Comparison of ENCODE assay signal across 19 cellular contexts in the genomic region with DNA sequence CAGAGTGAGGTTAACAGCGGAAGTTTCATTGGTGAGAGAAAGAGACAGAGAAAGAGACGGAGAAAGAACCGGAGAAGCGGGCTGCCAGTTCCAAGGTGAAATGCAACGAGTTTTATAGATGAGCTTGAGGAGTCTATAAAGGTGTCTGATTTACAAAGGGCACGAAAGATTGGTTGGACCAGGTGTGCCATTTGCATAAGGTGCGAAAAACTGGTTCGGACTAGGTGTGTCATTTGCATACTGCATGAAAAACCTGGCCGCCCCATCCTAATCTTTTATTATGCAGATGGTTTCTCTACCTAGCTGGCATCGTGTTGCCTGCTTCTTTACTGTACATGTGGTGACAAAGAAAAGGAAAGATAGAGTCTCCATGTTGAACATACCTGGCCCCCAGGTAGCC.
DNase-seq lines count a peak whose midpoint lies in the region; ATAC-seq and TF ChIP-seq lines count a peak whose summit lies in the region.
"Had no signal": no experiment of that assay in that cellular context is flagged by ENCODE, and none has a peak within 500 bp of the region (broad histone marks: within the 10 kb centered on the region; RNA-seq: fewer than 3 reads in every experiment).

No MANE protein-coding gene starts in this region.

- POLR2A ChIA-PET in WTC11 (lab: Charles Lee) = interaction anchor here (0.6 kb wide), 1 partner anchor 777 kb away, joined by 4 read pairs; no protein-coding TSS in a partner anchor

- peaks cover 4% of the 10 kb centered on the region; the same call in 1 of the 2 replicates for H3K27me3 Mint-ChIP-seq in WTC11 (ENCODE audit: low read depth)
- H3K27me3 Mint-ChIP-seq: B cell had no signal

- no peak for TF ChIP-seq CTCF in WTC11 (IDR thresholded peaks at IDR 0.05)

- H3K27ac ChIP-seq in aorta (ENCODE audit: low read depth in 1 of 2, low read length in 2 of 2) = no peak overlapping the region
- H3K27ac ChIP-seq: 22Rv1, BLaER1, GM23248 had no signal

- peaks cover 42% of the 10 kb centered on the region for H3K4me1 Mint-ChIP-seq in WTC11
- H3K4me1 Mint-ChIP-seq: B cell; CD14-positive monocyte; CD8-positive, alpha-beta memory T cell had no signal

- no peaks in the 10 kb centered on the region for H3K4me1 ChIP-seq in aorta (ENCODE audit: control insufficient read depth in 1 of 2, insufficient read depth in 2 of 2, low read length in 2 of 2)
- H3K4me1 ChIP-seq: BLaER1, HAP-1 had no signal

- CTCF ChIA-PET in WTC11 (lab: Charles Lee) = interaction anchor here (1.1 kb wide), 1 partner anchor 83 kb away, joined by 5 read pairs; no protein-coding TSS in a partner anchor

- intact Hi-C loops in aorta (cut with DNase I) = no loop called here

- DNase-seq in ELF-1 (ENCODE audit: low read depth, low spot score) = peak; percentile 2
- DNase-seq in NCI-H526 (lab: John Stamatoyannopoulos, UW) = peak; percentile 88 to 94
- no peak for DNase-seq in WTC11 (ENCODE audit: low spot score)
- DNase-seq in iPS DF 19.7 (ENCODE audit: low read depth, low spot score) = peak; percentile 28
- DNase-seq in aorta = no peak
- DNase-seq in NK-92 (lab: John Stamatoyannopoulos, UW; ENCODE audit: unreplicated experiment) = no peak
- no peak for DNase-seq in stimulated activated CD4-positive, alpha-beta T cell treated with anti-CD3 and anti-CD28 coated beads, Interleukin-2, amount 100 ng/mL, for 48 hours
- no peak for DNase-seq in C1 segment of cervical spinal cord (lab: John Stamatoyannopoulos, UW)
- DNase-seq: CD4-positive, alpha-beta T cell; CD8-positive, alpha-beta memory T cell; DMS53; DMS79 treated with DMSO at 0.1 percent for 48 hours; GM23248; HFFc6 had no signal

- no peaks in the 10 kb centered on the region; the same call in 1 of the 2 replicates for H3K36me3 Mint-ChIP-seq in WTC11
- H3K36me3 Mint-ChIP-seq: CD14-positive monocyte; CD8-positive, alpha-beta memory T cell had no signal

- 67 to 69% methylated on average over 10 of the region's 10 CpGs for WGBS in aorta, 2 donors

- no peaks in the 10 kb centered on the region for H3K27me3 ChIP-seq in aorta (ENCODE audit: control insufficient read depth in 1 of 2, insufficient read depth in 2 of 2, low read length in 1 of 2)
- H3K27me3 ChIP-seq: BLaER1 had no signal

- H3K27ac Mint-ChIP-seq in WTC11 = peak overlapping the region; percentile 80
- H3K27ac Mint-ChIP-seq: B cell; CD14-positive monocyte; CD4-positive, alpha-beta T cell; CD8-positive, alpha-beta memory T cell; HFFc6 had no signal

- no peaks in the 10 kb centered on the region for H3K9me3 ChIP-seq in aorta (ENCODE audit: control insufficient read depth, low read length)
- H3K9me3 ChIP-seq: BLaER1, HAP-1 had no signal

- H3K4me3 ChIP-seq in aorta (ENCODE audit: low read length in 2 of 2) = no peak overlapping the region
- H3K4me3 ChIP-seq: BLaER1, GM23248, HAP-1 had no signal

- peak overlapping the region; percentile 46 for H3K4me3 Mint-ChIP-seq in WTC11
- H3K4me3 Mint-ChIP-seq: B cell; CD14-positive monocyte; CD4-positive, alpha-beta T cell; CD8-positive, alpha-beta memory T cell; HFFc6 had no signal

- no peaks in the 10 kb centered on the region for H3K36me3 ChIP-seq in aorta (ENCODE audit: control insufficient read depth in 1 of 2, insufficient read depth in 2 of 2, low read length in 1 of 2)
- H3K36me3 ChIP-seq: BLaER1, HAP-1 had no signal

- ATAC-seq in WTC11 (peak; percentile 49), aorta (ENCODE audit: low FRiP score) (no peak)

- H3K9me3 Mint-ChIP-seq in WTC11 = no peaks in the 10 kb centered on the region; the same call in 1 of the 2 replicates
- H3K9me3 Mint-ChIP-seq: CD4-positive, alpha-beta T cell; CD8-positive, alpha-beta memory T cell; HFFc6 had no signal

TF ChIP-seq in WTC11, 78 proteins besides CTCF, POLR2A, EP300 and RAD21 (continues in another document):
- TF ChIP-seq, protein P1, sequence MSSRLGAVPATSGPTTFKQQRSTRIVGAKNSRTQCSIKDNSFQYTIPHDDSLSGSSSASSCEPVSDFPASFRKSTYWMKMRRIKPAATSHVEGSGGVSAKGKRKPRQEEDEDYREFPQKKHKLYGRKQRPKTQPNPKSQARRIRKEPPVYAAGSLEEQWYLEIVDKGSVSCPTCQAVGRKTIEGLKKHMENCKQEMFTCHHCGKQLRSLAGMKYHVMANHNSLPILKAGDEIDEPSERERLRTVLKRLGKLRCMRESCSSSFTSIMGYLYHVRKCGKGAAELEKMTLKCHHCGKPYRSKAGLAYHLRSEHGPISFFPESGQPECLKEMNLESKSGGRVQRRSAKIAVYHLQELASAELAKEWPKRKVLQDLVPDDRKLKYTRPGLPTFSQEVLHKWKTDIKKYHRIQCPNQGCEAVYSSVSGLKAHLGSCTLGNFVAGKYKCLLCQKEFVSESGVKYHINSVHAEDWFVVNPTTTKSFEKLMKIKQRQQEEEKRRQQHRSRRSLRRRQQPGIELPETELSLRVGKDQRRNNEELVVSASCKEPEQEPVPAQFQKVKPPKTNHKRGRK (CRISPR knock-in tag; IDR thresholded peaks at IDR 0.05; ENCODE audit: borderline replicate concordance) = no peak
- no peak for TF ChIP-seq JAZF1 (CRISPR knock-in tag; IDR thresholded peaks at IDR 0.05)
- TF ChIP-seq FOXP1 (CRISPR knock-in tag; IDR thresholded peaks at IDR 0.05; ENCODE audit: borderline replicate concordance) = no peak
- TF ChIP-seq, protein P2, sequence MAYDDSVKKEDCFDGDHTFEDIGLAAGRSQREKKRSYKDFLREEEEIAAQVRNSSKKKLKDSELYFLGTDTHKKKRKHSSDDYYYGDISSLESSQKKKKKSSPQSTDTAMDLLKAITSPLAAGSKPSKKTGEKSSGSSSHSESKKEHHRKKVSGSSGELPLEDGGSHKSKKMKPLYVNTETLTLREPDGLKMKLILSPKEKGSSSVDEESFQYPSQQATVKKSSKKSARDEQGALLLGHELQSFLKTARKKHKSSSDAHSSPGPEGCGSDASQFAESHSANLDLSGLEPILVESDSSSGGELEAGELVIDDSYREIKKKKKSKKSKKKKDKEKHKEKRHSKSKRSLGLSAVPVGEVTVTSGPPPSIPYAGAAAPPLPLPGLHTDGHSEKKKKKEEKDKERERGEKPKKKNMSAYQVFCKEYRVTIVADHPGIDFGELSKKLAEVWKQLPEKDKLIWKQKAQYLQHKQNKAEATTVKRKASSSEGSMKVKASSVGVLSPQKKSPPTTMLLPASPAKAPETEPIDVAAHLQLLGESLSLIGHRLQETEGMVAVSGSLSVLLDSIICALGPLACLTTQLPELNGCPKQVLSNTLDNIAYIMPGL (CRISPR knock-in tag; IDR thresholded peaks at IDR 0.05) = no peak
- no peak for TF ChIP-seq RORB (CRISPR knock-in tag; IDR thresholded peaks at IDR 0.05)
- TF ChIP-seq, protein P3, sequence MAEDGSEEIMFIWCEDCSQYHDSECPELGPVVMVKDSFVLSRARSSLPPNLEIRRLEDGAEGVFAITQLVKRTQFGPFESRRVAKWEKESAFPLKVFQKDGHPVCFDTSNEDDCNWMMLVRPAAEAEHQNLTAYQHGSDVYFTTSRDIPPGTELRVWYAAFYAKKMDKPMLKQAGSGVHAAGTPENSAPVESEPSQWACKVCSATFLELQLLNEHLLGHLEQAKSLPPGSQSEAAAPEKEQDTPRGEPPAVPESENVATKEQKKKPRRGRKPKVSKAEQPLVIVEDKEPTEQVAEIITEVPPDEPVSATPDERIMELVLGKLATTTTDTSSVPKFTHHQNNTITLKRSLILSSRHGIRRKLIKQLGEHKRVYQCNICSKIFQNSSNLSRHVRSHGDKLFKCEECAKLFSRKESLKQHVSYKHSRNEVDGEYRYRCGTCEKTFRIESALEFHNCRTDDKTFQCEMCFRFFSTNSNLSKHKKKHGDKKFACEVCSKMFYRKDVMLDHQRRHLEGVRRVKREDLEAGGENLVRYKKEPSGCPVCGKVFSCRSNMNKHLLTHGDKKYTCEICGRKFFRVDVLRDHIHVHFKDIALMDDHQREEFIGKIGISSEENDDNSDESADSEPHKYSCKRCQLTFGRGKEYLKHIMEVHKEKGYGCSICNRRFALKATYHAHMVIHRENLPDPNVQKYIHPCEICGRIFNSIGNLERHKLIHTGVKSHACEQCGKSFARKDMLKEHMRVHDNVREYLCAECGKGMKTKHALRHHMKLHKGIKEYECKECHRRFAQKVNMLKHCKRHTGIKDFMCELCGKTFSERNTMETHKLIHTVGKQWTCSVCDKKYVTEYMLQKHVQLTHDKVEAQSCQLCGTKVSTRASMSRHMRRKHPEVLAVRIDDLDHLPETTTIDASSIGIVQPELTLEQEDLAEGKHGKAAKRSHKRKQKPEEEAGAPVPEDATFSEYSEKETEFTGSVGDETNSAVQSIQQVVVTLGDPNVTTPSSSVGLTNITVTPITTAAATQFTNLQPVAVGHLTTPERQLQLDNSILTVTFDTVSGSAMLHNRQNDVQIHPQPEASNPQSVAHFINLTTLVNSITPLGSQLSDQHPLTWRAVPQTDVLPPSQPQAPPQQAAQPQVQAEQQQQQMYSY (CRISPR knock-in tag; IDR thresholded peaks at IDR 0.05) = no peak
- TF ChIP-seq, protein P4, sequence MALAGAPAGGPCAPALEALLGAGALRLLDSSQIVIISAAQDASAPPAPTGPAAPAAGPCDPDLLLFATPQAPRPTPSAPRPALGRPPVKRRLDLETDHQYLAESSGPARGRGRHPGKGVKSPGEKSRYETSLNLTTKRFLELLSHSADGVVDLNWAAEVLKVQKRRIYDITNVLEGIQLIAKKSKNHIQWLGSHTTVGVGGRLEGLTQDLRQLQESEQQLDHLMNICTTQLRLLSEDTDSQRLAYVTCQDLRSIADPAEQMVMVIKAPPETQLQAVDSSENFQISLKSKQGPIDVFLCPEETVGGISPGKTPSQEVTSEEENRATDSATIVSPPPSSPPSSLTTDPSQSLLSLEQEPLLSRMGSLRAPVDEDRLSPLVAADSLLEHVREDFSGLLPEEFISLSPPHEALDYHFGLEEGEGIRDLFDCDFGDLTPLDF (CRISPR knock-in tag; IDR thresholded peaks at IDR 0.05) = no peak
- TF ChIP-seq, protein P5, sequence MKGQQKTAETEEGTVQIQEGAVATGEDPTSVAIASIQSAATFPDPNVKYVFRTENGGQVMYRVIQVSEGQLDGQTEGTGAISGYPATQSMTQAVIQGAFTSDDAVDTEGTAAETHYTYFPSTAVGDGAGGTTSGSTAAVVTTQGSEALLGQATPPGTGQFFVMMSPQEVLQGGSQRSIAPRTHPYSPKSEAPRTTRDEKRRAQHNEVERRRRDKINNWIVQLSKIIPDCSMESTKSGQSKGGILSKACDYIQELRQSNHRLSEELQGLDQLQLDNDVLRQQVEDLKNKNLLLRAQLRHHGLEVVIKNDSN (CRISPR knock-in tag; IDR thresholded peaks at IDR 0.05) = no peak
- TF ChIP-seq SOX15 (CRISPR knock-in tag; IDR thresholded peaks at IDR 0.05) = no peak
- TF ChIP-seq, protein P6, sequence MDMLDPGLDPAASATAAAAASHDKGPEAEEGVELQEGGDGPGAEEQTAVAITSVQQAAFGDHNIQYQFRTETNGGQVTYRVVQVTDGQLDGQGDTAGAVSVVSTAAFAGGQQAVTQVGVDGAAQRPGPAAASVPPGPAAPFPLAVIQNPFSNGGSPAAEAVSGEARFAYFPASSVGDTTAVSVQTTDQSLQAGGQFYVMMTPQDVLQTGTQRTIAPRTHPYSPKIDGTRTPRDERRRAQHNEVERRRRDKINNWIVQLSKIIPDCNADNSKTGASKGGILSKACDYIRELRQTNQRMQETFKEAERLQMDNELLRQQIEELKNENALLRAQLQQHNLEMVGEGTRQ (CRISPR knock-in tag; IDR thresholded peaks at IDR 0.05) = no peak
- TF ChIP-seq ZNF423 (CRISPR knock-in tag; IDR thresholded peaks at IDR 0.05) = no peak

Comparison
In these comparisons a context has a peak if more than half of its experiments do, and no peak if none do; other contexts are left out.
1. DNase-seq: peak in ELF-1 (single experiment), NCI-H526 (2 of 2) and iPS DF 19.7 (single experiment); none in WTC11 (single experiment), aorta (0 of 2), NK-92 (single experiment), stimulated activated CD4-positive, alpha-beta T cell treated with anti-CD3 and anti-CD28 coated beads, Interleukin-2, amount 100 ng/mL, for 48 hours (0 of 2) and C1 segment of cervical spinal cord (0 of 14).